8 cellular contexts compared by ENCODE assay signal in genomic region chr16:72561-73537, GRCh38. TPM values are rescaled to one million over a fixed set of nuclear protein-coding genes. Genes with fewer than 3 reads are reported as not detected.
DNase-seq lines count a peak whose midpoint lies in the region; ATAC-seq, FAIRE-seq and TF ChIP-seq lines count a peak whose summit lies in the region.

RHBDF1 (minus strand) TSS chr16:72631; CDS start chr16:65015, 7,616 bp downstream.

- H3K4me3 Mint-ChIP-seq in stimulated activated effector memory CD8-positive, alpha-beta T cell treated with anti-CD3 and anti-CD28 coated beads, Interleukin-12 subunit alpha, Interleukin-12 subunit beta, amount 100 ng/mL, for 72 hours: peak within 1 kb of the TSS; percentile 59

- peaks cover 6% of the 10 kb centered on the region for H3K36me3 Mint-ChIP-seq in stimulated activated effector memory CD8-positive, alpha-beta T cell treated with anti-CD3 and anti-CD28 coated beads, Interleukin-12 subunit alpha, Interleukin-12 subunit beta, amount 100 ng/mL, for 72 hours

- H3K4me1 ChIP-seq in kidney (ENCODE audit: control insufficient read depth in 1 of 2, insufficient read depth in 1 of 2, low read depth in 1 of 2, low read length in 2 of 2): peaks cover 0 to 33% of the 10 kb centered on the region in 2 donors

- no peak within 1 kb of the TSS for H3K4me3 ChIP-seq in NB4 (ENCODE audit: low read depth, low read length)
- peak within 1 kb of the TSS; percentile 56 to 70 for H3K4me3 ChIP-seq in kidney (ENCODE audit: low read length in 2 of 2)

- no peak for FAIRE-seq in kidney (lab: Jason Lieb, UNC)

- peak within 1 kb of the TSS; percentile 49 to 69 for H3K9ac ChIP-seq in kidney (ENCODE audit: low read length in 2 of 2)

- intact Hi-C loops in kidney (cut with DNase I): no loop called here

- H3K4me1 Mint-ChIP-seq in stimulated activated effector memory CD8-positive, alpha-beta T cell treated with anti-CD3 and anti-CD28 coated beads, Interleukin-12 subunit alpha, Interleukin-12 subunit beta, amount 100 ng/mL, for 72 hours: peaks cover 21% of the 10 kb centered on the region

- ATAC-seq in stimulated activated effector memory CD8-positive, alpha-beta T cell treated with anti-CD3 and anti-CD28 coated beads, Interleukin-12 subunit alpha, Interleukin-12 subunit beta, amount 100 ng/mL, for 72 hours: peak; percentile 54
- ATAC-seq in GM21360 (IDR thresholded peaks at IDR 0.05; ENCODE audit: unreplicated experiment): no peak

- H3K27ac Mint-ChIP-seq in stimulated activated effector memory CD8-positive, alpha-beta T cell treated with anti-CD3 and anti-CD28 coated beads, Interleukin-12 subunit alpha, Interleukin-12 subunit beta, amount 100 ng/mL, for 72 hours: peak within 1 kb of the TSS; percentile 36

- H3K36me3 ChIP-seq in kidney (ENCODE audit: control insufficient read depth in 1 of 2, insufficient read depth in 2 of 2, low read length in 2 of 2): no peaks in the 10 kb centered on the region

- peak; percentile 92 for DNase-seq in ELF-1 (ENCODE audit: low read depth, low spot score)
- peak; percentile 46 for DNase-seq in NB4 (ENCODE audit: low read depth)
- peak in 6 of 61 donors; percentile 24 to 59 (median 29) for DNase-seq in caudate nucleus (lab: John Stamatoyannopoulos, UW)
- peak; percentile 87 for DNase-seq in kidney
- no peak for DNase-seq in stimulated activated effector memory CD8-positive, alpha-beta T cell treated with anti-CD3 and anti-CD28 coated beads, Interleukin-12 subunit alpha, Interleukin-12 subunit beta, amount 100 ng/mL, for 72 hours (ENCODE audit: low spot score in 2 of 2)
- no peak for DNase-seq in stimulated activated naive CD4-positive, alpha-beta T cell treated with Interleukin-2 at 50 U/mL for 16 hours (lab: John Stamatoyannopoulos, UW)
- DNase-seq in activated CD4-positive, alpha-beta T cell treated with anti-CD3 and anti-CD28 coated beads, Interleukin-2, amount 50 U/mL, for 1 hour: no peak

- peak within 1 kb of the TSS; percentile 62 for H3K27ac ChIP-seq in caudate nucleus (ENCODE audit: low read depth, low read length)
- H3K27ac ChIP-seq in kidney (ENCODE audit: low read depth in 2 of 2, low read length in 2 of 2): peak within 1 kb of the TSS; percentile 68 to 76

- TF ChIP-seq CTCF in NB4 (IDR thresholded peaks at IDR 0.05; ENCODE audit: low read depth, low read length) (no peak), kidney (IDR thresholded peaks at IDR 0.05; ENCODE audit: borderline replicate concordance, extremely low read depth, insufficient read depth) (no peak)

- TF ChIP-seq POLR2A in NB4 (IDR thresholded peaks at IDR 0.05; ENCODE audit: extremely low read depth, insufficient read length): no peak

- H3K9me3 ChIP-seq in kidney (ENCODE audit: control insufficient read depth in 1 of 2, low read length in 2 of 2): no peaks in the 10 kb centered on the region

- no peaks in the 10 kb centered on the region for H3K9me3 Mint-ChIP-seq in stimulated activated effector memory CD8-positive, alpha-beta T cell treated with anti-CD3 and anti-CD28 coated beads, Interleukin-12 subunit alpha, Interleukin-12 subunit beta, amount 100 ng/mL, for 72 hours

RNA-seq across cellular contexts. Expression of gene RHBDF1, which starts in this region (rescaled TPM):
- 33.1 TPM for total RNA-seq in kidney
- 12.0 TPM for polyA plus RNA-seq in kidney (ENCODE audit: insufficient read depth, low read depth, low replicate concordance)

Comparison
In these comparisons a context has a peak if more than half of its experiments do, and no peak if none do; other contexts are left out.
1. DNase-seq: peak in ELF-1 (single experiment), NB4 (single experiment) and kidney (single experiment); none in stimulated activated effector memory CD8-positive, alpha-beta T cell treated with anti-CD3 and anti-CD28 coated beads, Interleukin-12 subunit alpha, Interleukin-12 subunit beta, amount 100 ng/mL, for 72 hours (0 of 2), stimulated activated naive CD4-positive, alpha-beta T cell treated with Interleukin-2 at 50 U/mL for 16 hours (single experiment) and activated CD4-positive, alpha-beta T cell treated with anti-CD3 and anti-CD28 coated beads, Interleukin-2, amount 50 U/mL, for 1 hour (single experiment).